Comparison of ENCODE assay signal across 1 cellular context in genomic region chr16:66512589-66513404, GRCh38.
TF ChIP-seq lines count a peak whose summit lies in the region.

No MANE protein-coding gene starts in this region.

TF ChIP-seq in H1, 55 proteins besides CTCF, POLR2A, EP300 and RAD21:
- TF ChIP-seq FOSL1 (IDR thresholded peaks at IDR 0.05; ENCODE audit: insufficient read depth, low read depth, low read length) = no peak
- peak; percentile 33; the same call in 1 of the 2 replicates for TF ChIP-seq CEBPB (IDR thresholded peaks at IDR 0.05; ENCODE audit: low read depth, low read length)
